ENCODE assay signal across 33 cellular contexts in genomic region chr14:49755378-49755777, GRCh38.
"Had no signal": no experiment of that assay in that cellular context is flagged by ENCODE, and none has a peak within 500 bp of the region (broad histone marks: within the 10 kb centered on the region; RNA-seq: fewer than 3 reads in every experiment).

No MANE protein-coding gene starts in this region.

- H3K4me1 Mint-ChIP-seq: activated B cell treated with CpG ODN at 0.5 μM for 24 hours; activated T-helper 17 cell treated with anti-CD3 and anti-CD28 coated beads, Interleukin-2, amount 50 U/mL, for 72 hours had no signal

- DNase-seq: activated B cell treated with CpG ODN at 0.5 μM for 24 hours; activated CD4-positive, alpha-beta T cell treated with anti-CD3 and anti-CD28 coated beads for 48 hours; activated CD4-positive, alpha-beta T cell treated with anti-CD3 and anti-CD28 coated beads, Interleukin-2, amount 50 U/mL, for 1 hour; activated CD4-positive, alpha-beta T cell treated with anti-CD3 and anti-CD28 coated beads, Interleukin-2, amount 50 U/mL, for 48 hours; activated CD8-positive, alpha-beta memory T cell treated with anti-CD3 and anti-CD28 coated beads for 24 hours; activated CD8-positive, alpha-beta T cell treated with anti-CD3 and anti-CD28 coated beads for 36 hours; activated effector memory CD4-positive, alpha-beta T cell treated with Interleukin-2 at 50 U/mL for 16 hours; activated gamma-delta T cell treated with Interleukin-2 at 50 U/mL for 16 hours; activated naive CD4-positive, alpha-beta T cell treated with anti-CD3 and anti-CD28 coated beads, Interleukin-2, amount 50 U/mL, for 16 hours; activated naive CD4-positive, alpha-beta T cell treated with Interleukin-2 at 50 U/mL for 16 hours; activated T-cell treated with anti-CD3 and anti-CD28 coated beads, Interleukin-2, amount 50 U/mL, for 4 hours; amniotic stem cell; anterior cingulate cortex; brain microvascular endothelial cell; effector CD4-positive, alpha-beta T cell; effector memory CD8-positive, alpha-beta T cell; esophagus squamous epithelium; foreskin fibroblast; head of caudate nucleus; T-cell; T1000; WERI-Rb-1 had no signal

- H3K36me3 ChIP-seq: brain microvascular endothelial cell, esophagus squamous epithelium, WERI-Rb-1 had no signal

- H3K4me1 ChIP-seq: esophagus squamous epithelium had no signal

- H3K27ac ChIP-seq: brain microvascular endothelial cell, coronary artery, esophagus squamous epithelium, WERI-Rb-1 had no signal

- FAIRE-seq: astrocyte, bronchial epithelial cell, frontal cortex had no signal

- H3K27me3 ChIP-seq: brain microvascular endothelial cell, esophagus squamous epithelium had no signal

- H3K27me3 Mint-ChIP-seq: activated B cell treated with CpG ODN at 0.5 μM for 24 hours; activated CD8-positive, alpha-beta T cell treated with anti-CD3 and anti-CD28 coated beads for 36 hours; activated naive CD8-positive, alpha-beta T cell; activated T-helper 17 cell treated with anti-CD3 and anti-CD28 coated beads, Interleukin-2, amount 50 U/mL, for 72 hours; central memory CD8-positive, alpha-beta T cell; dendritic cell treated with granulocyte-macrophage colony-stimulating factor and Interleukin-4, amounts not matched to agents 40 ng/mL and 50 ng/mL, for 4 days; effector memory CD8-positive, alpha-beta T cell; T-cell had no signal

- H3K4me3 Mint-ChIP-seq: activated B cell treated with CpG ODN at 0.5 μM for 24 hours; activated CD8-positive, alpha-beta T cell treated with anti-CD3 and anti-CD28 coated beads for 36 hours; activated naive CD8-positive, alpha-beta T cell; activated T-cell treated with anti-CD3 and anti-CD28 coated beads, Interleukin-2, amount 50 U/mL, for 4 hours; activated T-helper 17 cell treated with anti-CD3 and anti-CD28 coated beads, Interleukin-2, amount 50 U/mL, for 72 hours; central memory CD8-positive, alpha-beta T cell; dendritic cell treated with granulocyte-macrophage colony-stimulating factor and Interleukin-4, amounts not matched to agents 40 ng/mL and 50 ng/mL, for 4 days; effector memory CD8-positive, alpha-beta T cell; T-cell; T-helper 1 cell treated with Interleukin-12 subunit alpha and Interleukin-12 subunit beta and Interleukin-4 antibody, amounts not matched to agents 30 μg/mL and 1 μg/mL, for 36 hours; T-helper 2 cell treated with Interferon-gamma antibody and Interleukin-4, amounts not matched to agents 5 μg/mL and 100 μg/mL, for 36 hours had no signal

- H3K9me3 ChIP-seq: esophagus squamous epithelium had no signal

- H3K27ac Mint-ChIP-seq: activated B cell treated with CpG ODN at 0.5 μM for 24 hours; activated CD8-positive, alpha-beta T cell treated with anti-CD3 and anti-CD28 coated beads for 36 hours; activated naive CD8-positive, alpha-beta T cell; activated T-helper 17 cell treated with anti-CD3 and anti-CD28 coated beads, Interleukin-2, amount 50 U/mL, for 72 hours; dendritic cell treated with granulocyte-macrophage colony-stimulating factor and Interleukin-4, amounts not matched to agents 40 ng/mL and 50 ng/mL, for 4 days; effector memory CD8-positive, alpha-beta T cell; T-cell; T-helper 1 cell treated with Interleukin-12 subunit alpha and Interleukin-12 subunit beta and Interleukin-4 antibody, amounts not matched to agents 30 μg/mL and 1 μg/mL, for 36 hours; T-helper 2 cell treated with Interferon-gamma antibody and Interleukin-4, amounts not matched to agents 5 μg/mL and 100 μg/mL, for 36 hours had no signal

- H3K4me3 ChIP-seq: coronary artery, esophagus squamous epithelium had no signal

- ATAC-seq: activated CD4-positive, CD25-positive, alpha-beta regulatory T cell treated with anti-CD3 and anti-CD28 coated beads, Interleukin-2, amount 50 U/mL, for 24 hours; activated CD8-positive, alpha-beta T cell treated with anti-CD3 and anti-CD28 coated beads for 36 hours; activated T-cell treated with anti-CD3 and anti-CD28 coated beads, Interleukin-2, amount 50 U/mL, for 4 hours; activated T-helper 17 cell treated with anti-CD3 and anti-CD28 coated beads, Interleukin-2, amount 50 U/mL, for 72 hours; effector memory CD8-positive, alpha-beta T cell; T-cell had no signal
